13 cellular contexts compared by ENCODE assay signal in genomic region chr9:77927265-77927664, GRCh38.
DNase-seq lines count a peak whose midpoint lies in the region; TF ChIP-seq lines count a peak whose summit lies in the region.
"Had no signal": no experiment of that assay in that cellular context is flagged by ENCODE, and none has a peak within 500 bp of the region (broad histone marks: within the 10 kb centered on the region; RNA-seq: fewer than 3 reads in every experiment).

No MANE protein-coding gene starts in this region.

- H3K36me3 Mint-ChIP-seq in activated CD4-positive, alpha-beta T cell treated with anti-CD3 and anti-CD28 coated beads, Interleukin-2, amount 10 ng/mL, durations not matched to agents 24 days and 14 days (ENCODE audit: low read depth): peaks cover 10% of the 10 kb centered on the region

- no peaks in the 10 kb centered on the region for H3K9me3 Mint-ChIP-seq in activated CD4-positive, alpha-beta T cell treated with anti-CD3 and anti-CD28 coated beads, Interleukin-2, amount 10 ng/mL, durations not matched to agents 24 days and 14 days
- H3K9me3 Mint-ChIP-seq: activated naive CD4-positive, alpha-beta T cell treated with anti-CD3 and anti-CD28 coated beads, Interleukin-2, amount 50 U/mL, for 24 hours; CD8-positive, alpha-beta memory T cell had no signal

- TF ChIP-seq CTCF in astrocyte of the spinal cord (IDR thresholded peaks at IDR 0.05; ENCODE audit: low read depth, low read length) (no peak), ovary (IDR thresholded peaks at IDR 0.05) (no peak), Peyer's patch (IDR thresholded peaks at IDR 0.05) (no peak)

- intact Hi-C loops in ovary (cut with DNase I): loop anchor here in 1 of 4 donors (10.0 kb wide), 1 partner anchor 82 kb away; no protein-coding TSS in a partner anchor
- intact Hi-C loops in activated CD4-positive, alpha-beta T cell treated with anti-CD3 and anti-CD28 coated beads, Interleukin-2, amount 10 ng/mL, durations not matched to agents 24 days and 14 days (cut with micrococcal nuclease): no loop called here

- no peak for TF ChIP-seq POLR2A in ovary (IDR thresholded peaks at IDR 0.05)
- no peak for TF ChIP-seq POLR2A in Peyer's patch (IDR thresholded peaks at IDR 0.05)

- no peak overlapping the region for H3K4me3 ChIP-seq in MG63
- H3K4me3 ChIP-seq in astrocyte of the spinal cord (ENCODE audit: low read depth, low read length): no peak overlapping the region
- H3K4me3 ChIP-seq in ovary: no peak overlapping the region
- H3K4me3 ChIP-seq in Peyer's patch: no peak overlapping the region
- H3K4me3 ChIP-seq: right atrium auricular region had no signal

- H3K27me3 Mint-ChIP-seq in activated CD4-positive, alpha-beta T cell treated with anti-CD3 and anti-CD28 coated beads, Interleukin-2, amount 10 ng/mL, durations not matched to agents 24 days and 14 days: no peaks in the 10 kb centered on the region
- H3K27me3 Mint-ChIP-seq: activated naive CD4-positive, alpha-beta T cell treated with anti-CD3 and anti-CD28 coated beads, Interleukin-2, amount 50 U/mL, for 24 hours; CD8-positive, alpha-beta memory T cell had no signal

- H3K36me3 ChIP-seq in MG63: no peaks in the 10 kb centered on the region
- no peaks in the 10 kb centered on the region for H3K36me3 ChIP-seq in ovary
- no peaks in the 10 kb centered on the region for H3K36me3 ChIP-seq in Peyer's patch
- H3K36me3 ChIP-seq: right atrium auricular region had no signal

- H3K27ac ChIP-seq in ovary (no peak overlapping the region), Peyer's patch (no peak overlapping the region)
- H3K27ac ChIP-seq: right atrium auricular region had no signal

- H3K4me1 ChIP-seq in ovary (ENCODE audit: insufficient read depth) (peaks cover 5% of the 10 kb centered on the region), Peyer's patch (no peaks in the 10 kb centered on the region)

- in situ Hi-C loops in astrocyte of the spinal cord (cut with HindIII; ENCODE audit: low sequenced_read_pairs): no loop called here

- peak; percentile 69 to 72 for DNase-seq in AML-193 (lab: John Stamatoyannopoulos, UW)
- peak; percentile 10 for DNase-seq in MG63
- peak; percentile 54 for DNase-seq in astrocyte of the spinal cord (ENCODE audit: low read depth, low spot score)
- peak; percentile 42 for DNase-seq in myocyte (ENCODE audit: low read depth)
- DNase-seq in ovary: no peak
- no peak for DNase-seq in Peyer's patch
- no peak for DNase-seq in activated CD4-positive, alpha-beta T cell treated with anti-CD3 and anti-CD28 coated beads, Interleukin-2, amount 10 ng/mL, durations not matched to agents 24 days and 14 days
- DNase-seq in NCI-H82 (lab: John Stamatoyannopoulos, UW): no peak
- DNase-seq: CD8-positive, alpha-beta memory T cell; NCI-H1105 treated with DMSO at 0.1 percent for 48 hours; SW 1271 had no signal

- H3K27me3 ChIP-seq in MG63: no peaks in the 10 kb centered on the region
- no peaks in the 10 kb centered on the region for H3K27me3 ChIP-seq in ovary
- H3K27me3 ChIP-seq in Peyer's patch: no peaks in the 10 kb centered on the region
- H3K27me3 ChIP-seq: right atrium auricular region had no signal

- WGBS in ovary, 3 donors: 21 to 36% (median 30%) methylated on average over 2 of the region's 2 CpGs

- TF ChIP-seq EP300 in ovary (IDR thresholded peaks at IDR 0.05): no peak

- H3K27ac Mint-ChIP-seq in activated CD4-positive, alpha-beta T cell treated with anti-CD3 and anti-CD28 coated beads, Interleukin-2, amount 10 ng/mL, durations not matched to agents 24 days and 14 days: no peak overlapping the region
- H3K27ac Mint-ChIP-seq: activated naive CD4-positive, alpha-beta T cell treated with anti-CD3 and anti-CD28 coated beads, Interleukin-2, amount 50 U/mL, for 24 hours; CD8-positive, alpha-beta memory T cell had no signal

- H3K9me3 ChIP-seq in MG63 (no peaks in the 10 kb centered on the region), ovary (no peaks in the 10 kb centered on the region), Peyer's patch (no peaks in the 10 kb centered on the region)
- H3K9me3 ChIP-seq: right atrium auricular region had no signal

- H3K4me3 Mint-ChIP-seq in activated CD4-positive, alpha-beta T cell treated with anti-CD3 and anti-CD28 coated beads, Interleukin-2, amount 10 ng/mL, durations not matched to agents 24 days and 14 days: no peak overlapping the region
- H3K4me3 Mint-ChIP-seq: activated naive CD4-positive, alpha-beta T cell treated with anti-CD3 and anti-CD28 coated beads, Interleukin-2, amount 50 U/mL, for 24 hours; CD8-positive, alpha-beta memory T cell had no signal

- H3K4me1 Mint-ChIP-seq in activated CD4-positive, alpha-beta T cell treated with anti-CD3 and anti-CD28 coated beads, Interleukin-2, amount 10 ng/mL, durations not matched to agents 24 days and 14 days: peaks cover 13% of the 10 kb centered on the region

Comparison
In these comparisons a context has a peak if more than half of its experiments do, and no peak if none do; other contexts are left out.
1. DNase-seq: peak in AML-193 (2 of 2), MG63 (single experiment), astrocyte of the spinal cord (single experiment) and myocyte (single experiment); none in ovary (0 of 5), Peyer's patch (0 of 3), activated CD4-positive, alpha-beta T cell treated with anti-CD3 and anti-CD28 coated beads, Interleukin-2, amount 10 ng/mL, durations not matched to agents 24 days and 14 days (single experiment) and NCI-H82 (single experiment).